Comparison of ENCODE assay signal across 28 cellular contexts in genomic region chr3:195282982-195283381, GRCh38. TPM values are rescaled to one million over a fixed set of nuclear protein-coding genes. Genes with fewer than 3 reads are reported as not detected.
DNase-seq lines count a peak whose midpoint lies in the region; ATAC-seq and TF ChIP-seq lines count a peak whose summit lies in the region.
"Had no signal": no experiment of that assay in that cellular context is flagged by ENCODE, and none has a peak within 500 bp of the region (broad histone marks: within the 10 kb centered on the region; RNA-seq: fewer than 3 reads in every experiment).

No MANE protein-coding gene starts in this region.

- H3K4me3 Mint-ChIP-seq in activated T-cell treated with anti-CD3 and anti-CD28 coated beads, Interleukin-2, amount 50 U/mL, for 24 hours: no peak overlapping the region
- H3K4me3 Mint-ChIP-seq in endodermal cell: no peak overlapping the region
- peak overlapping the region; percentile 44 for H3K4me3 Mint-ChIP-seq in type B pancreatic cell
- H3K4me3 Mint-ChIP-seq: activated CD4-positive, alpha-beta memory T cell treated with anti-CD3 and anti-CD28 coated beads, Interleukin-2, amount 10 ng/mL, durations not matched to agents 7 days and 5 days; activated naive CD4-positive, alpha-beta T cell treated with anti-CD3 and anti-CD28 coated beads, Interleukin-2, amount 10 ng/mL, durations not matched to agents 7 days and 5 days; natural killer cell; stimulated activated naive CD8-positive, alpha-beta T cell treated with anti-CD3 and anti-CD28 coated beads, Interleukin-15, Interleukin-2, amounts not matched to agents 100 ng/mL and 50 ng/mL, for 24 hours had no signal

- H3K27me3 ChIP-seq in endodermal cell (ENCODE audit: control insufficient read depth, insufficient read depth, low read length, poor library complexity, severe bottlenecking): no peaks in the 10 kb centered on the region
- H3K27me3 ChIP-seq: breast epithelium, MG63, right atrium auricular region, tibial artery had no signal

- H3K4me3 ChIP-seq in endodermal cell (ENCODE audit: low read length) (peak overlapping the region; percentile 18), mucosa of descending colon (no peak overlapping the region)
- H3K4me3 ChIP-seq: breast epithelium, GM23248, MG63, right atrium auricular region, tibial artery had no signal

- H3K27me3 Mint-ChIP-seq in activated T-cell treated with anti-CD3 and anti-CD28 coated beads, Interleukin-2, amount 50 U/mL, for 24 hours: no peaks in the 10 kb centered on the region
- H3K27me3 Mint-ChIP-seq in endodermal cell (ENCODE audit: insufficient read depth) (no peaks in the 10 kb centered on the region), type B pancreatic cell (no peaks in the 10 kb centered on the region)
- H3K27me3 Mint-ChIP-seq: activated CD4-positive, alpha-beta memory T cell treated with anti-CD3 and anti-CD28 coated beads, Interleukin-2, amount 10 ng/mL, durations not matched to agents 7 days and 5 days; activated naive CD4-positive, alpha-beta T cell treated with anti-CD3 and anti-CD28 coated beads, Interleukin-2, amount 10 ng/mL, durations not matched to agents 7 days and 5 days; stimulated activated naive CD8-positive, alpha-beta T cell treated with anti-CD3 and anti-CD28 coated beads, Interleukin-15, Interleukin-2, amounts not matched to agents 100 ng/mL and 50 ng/mL, for 24 hours had no signal

- 89 to 97% methylated on average over 4 to 7 of the region's 7 CpGs for WGBS in endodermal cell (ENCODE audit: insufficient coverage in 1 of 2, insufficient read length in 1 of 2), 2 experiments

- no peak overlapping the region for H3K27ac ChIP-seq in endodermal cell (ENCODE audit: low read depth, low read length)
- H3K27ac ChIP-seq: breast epithelium, GM23248, right atrium auricular region, tibial artery had no signal

- peaks cover 20% of the 10 kb centered on the region for H3K4me1 ChIP-seq in endodermal cell (ENCODE audit: control insufficient read depth, insufficient read depth, low read length)
- peaks cover 16% of the 10 kb centered on the region for H3K4me1 ChIP-seq in mucosa of descending colon (ENCODE audit: low read depth)
- H3K4me1 ChIP-seq: breast epithelium, right atrium auricular region, tibial artery had no signal

- H3K9me3 Mint-ChIP-seq in activated T-cell treated with anti-CD3 and anti-CD28 coated beads, Interleukin-2, amount 50 U/mL, for 24 hours: no peaks in the 10 kb centered on the region
- H3K9me3 Mint-ChIP-seq in endodermal cell: no peaks in the 10 kb centered on the region
- H3K9me3 Mint-ChIP-seq in type B pancreatic cell: no peaks in the 10 kb centered on the region
- H3K9me3 Mint-ChIP-seq: activated CD4-positive, alpha-beta memory T cell treated with anti-CD3 and anti-CD28 coated beads, Interleukin-2, amount 10 ng/mL, durations not matched to agents 7 days and 5 days; activated naive CD4-positive, alpha-beta T cell treated with anti-CD3 and anti-CD28 coated beads, Interleukin-2, amount 10 ng/mL, durations not matched to agents 7 days and 5 days; natural killer cell; stimulated activated naive CD8-positive, alpha-beta T cell treated with anti-CD3 and anti-CD28 coated beads, Interleukin-15, Interleukin-2, amounts not matched to agents 100 ng/mL and 50 ng/mL, for 24 hours had no signal

- no peak overlapping the region for H3K9ac ChIP-seq in endodermal cell (ENCODE audit: extremely low read depth, low read length, poor library complexity, severe bottlenecking)
- H3K9ac ChIP-seq: GM23248 had no signal

- H3K27ac Mint-ChIP-seq in activated T-cell treated with anti-CD3 and anti-CD28 coated beads, Interleukin-2, amount 50 U/mL, for 24 hours: peak overlapping the region; percentile 55
- H3K27ac Mint-ChIP-seq in endodermal cell: peak overlapping the region; percentile 19
- H3K27ac Mint-ChIP-seq in type B pancreatic cell: peak overlapping the region; percentile 87
- H3K27ac Mint-ChIP-seq: activated CD4-positive, alpha-beta memory T cell treated with anti-CD3 and anti-CD28 coated beads, Interleukin-2, amount 10 ng/mL, durations not matched to agents 7 days and 5 days; activated naive CD4-positive, alpha-beta T cell treated with anti-CD3 and anti-CD28 coated beads, Interleukin-2, amount 10 ng/mL, durations not matched to agents 7 days and 5 days; stimulated activated naive CD8-positive, alpha-beta T cell treated with anti-CD3 and anti-CD28 coated beads, Interleukin-15, Interleukin-2, amounts not matched to agents 100 ng/mL and 50 ng/mL, for 24 hours had no signal

- TF ChIP-seq CTCF in endodermal cell (conservative IDR thresholded peaks at IDR 0.05): no peak
- no peak for TF ChIP-seq CTCF in mucosa of descending colon (IDR thresholded peaks at IDR 0.05)
- no peak for TF ChIP-seq CTCF in type B pancreatic cell (conservative IDR thresholded peaks at IDR 0.05)

- peaks cover 20% of the 10 kb centered on the region for H3K4me1 Mint-ChIP-seq in activated T-cell treated with anti-CD3 and anti-CD28 coated beads, Interleukin-2, amount 50 U/mL, for 24 hours (ENCODE audit: low read depth)
- H3K4me1 Mint-ChIP-seq in endodermal cell (peaks cover 41% of the 10 kb centered on the region), type B pancreatic cell (ENCODE audit: unreplicated experiment) (no peaks in the 10 kb centered on the region)
- H3K4me1 Mint-ChIP-seq: natural killer cell had no signal

- peak; percentile 72 for ATAC-seq in mucosa of descending colon
- no peak for ATAC-seq in HG03139 (IDR thresholded peaks at IDR 0.05; ENCODE audit: unreplicated experiment)
- no peak for ATAC-seq in GM18498 (IDR thresholded peaks at IDR 0.05; ENCODE audit: unreplicated experiment)
- ATAC-seq in GM21381 (IDR thresholded peaks at IDR 0.05; ENCODE audit: unreplicated experiment): no peak
- ATAC-seq: natural killer cell had no signal

- DNase-seq in activated T-cell treated with anti-CD3 and anti-CD28 coated beads, Interleukin-2, amount 50 U/mL, for 24 hours: no peak
- no peak for DNase-seq in activated T-cell treated with anti-CD3 and anti-CD28 coated beads for 4 hours
- no peak for DNase-seq in endodermal cell
- peak in 1 of 3 donors; percentile 41 for DNase-seq in mucosa of descending colon
- DNase-seq in type B pancreatic cell (ENCODE audit: extremely low spot score, unreplicated experiment): no peak
- DNase-seq: 8988T; activated CD4-positive, alpha-beta memory T cell treated with anti-CD3 and anti-CD28 coated beads, Interleukin-2, amount 10 ng/mL, durations not matched to agents 7 days and 5 days; activated CD4-positive, CD25-positive, alpha-beta regulatory T cell; activated naive CD4-positive, alpha-beta T cell treated with anti-CD3 and anti-CD28 coated beads, Interleukin-2, amount 10 ng/mL, durations not matched to agents 7 days and 5 days; activated T-cell treated with anti-CD3 and anti-CD28 coated beads, Interleukin-2, amount 50 U/mL, for 48 hours; AML-193; amygdala; GM23248; head of caudate nucleus; mesenchymal stem cell; MG63; natural killer cell; NCI-H2029 treated with DMSO at 0.1 percent for 48 hours; NCI-H226; stimulated activated CD4-positive, alpha-beta T cell treated with anti-CD3 and anti-CD28 coated beads, Interleukin-4, amount 100 ng/mL, for 4 hours; T1000; tibial artery had no signal

- intact Hi-C loops in mucosa of descending colon (cut with DNase I, micrococcal nuclease): loop anchor here in 1 of 2 donors (10.0 kb wide), 1 partner anchor 152 kb away; no protein-coding TSS in a partner anchor

- H3K9me3 ChIP-seq in endodermal cell (ENCODE audit: control insufficient read depth, low read length) (no peaks in the 10 kb centered on the region), mucosa of descending colon (no peaks in the 10 kb centered on the region)
- H3K9me3 ChIP-seq: breast epithelium, MG63, right atrium auricular region, tibial artery had no signal

- peaks cover 31% of the 10 kb centered on the region for H3K36me3 ChIP-seq in endodermal cell (ENCODE audit: control insufficient read depth, insufficient read depth, low read length)
- no peaks in the 10 kb centered on the region for H3K36me3 ChIP-seq in mucosa of descending colon (ENCODE audit: low read depth)
- H3K36me3 ChIP-seq: breast epithelium had no signal

- H3K36me3 Mint-ChIP-seq in activated T-cell treated with anti-CD3 and anti-CD28 coated beads, Interleukin-2, amount 50 U/mL, for 24 hours (ENCODE audit: low read depth): peaks cover 55% of the 10 kb centered on the region
- H3K36me3 Mint-ChIP-seq in endodermal cell (ENCODE audit: low read depth): peaks cover 30% of the 10 kb centered on the region
- peaks cover 9% of the 10 kb centered on the region for H3K36me3 Mint-ChIP-seq in type B pancreatic cell

RNA-seq across cellular contexts. Expression of gene XXYLT1, which starts 12.0 kb away (rescaled TPM):
- total RNA-seq in endodermal cell (10 to 100 TPM; 35.5 to 38.3 TPM), mucosa of descending colon (10 to 100 TPM; 10.0 to 10.7 (median 10.2) TPM), type B pancreatic cell (ENCODE audit: low replicate concordance) (10.4 and 27.0 TPM in 2 replicates)
- polyA plus RNA-seq in endodermal cell (2013, experiment 1 of 2): 41.5 TPM
- polyA plus RNA-seq in endodermal cell (2013, experiment 2 of 2): 41.3 TPM

Comparison
In these comparisons a context has a peak if more than half of its experiments do, and no peak if none do; other contexts are left out.
1. H3K27ac Mint-ChIP-seq: peak in every context shown above with its lines; median percentile 87 in type B pancreatic cell; 55 in activated T-cell treated with anti-CD3 and anti-CD28 coated beads, Interleukin-2, amount 50 U/mL, for 24 hours; 19 in endodermal cell.